1 cellular context compared by ENCODE assay signal in the genomic region with DNA sequence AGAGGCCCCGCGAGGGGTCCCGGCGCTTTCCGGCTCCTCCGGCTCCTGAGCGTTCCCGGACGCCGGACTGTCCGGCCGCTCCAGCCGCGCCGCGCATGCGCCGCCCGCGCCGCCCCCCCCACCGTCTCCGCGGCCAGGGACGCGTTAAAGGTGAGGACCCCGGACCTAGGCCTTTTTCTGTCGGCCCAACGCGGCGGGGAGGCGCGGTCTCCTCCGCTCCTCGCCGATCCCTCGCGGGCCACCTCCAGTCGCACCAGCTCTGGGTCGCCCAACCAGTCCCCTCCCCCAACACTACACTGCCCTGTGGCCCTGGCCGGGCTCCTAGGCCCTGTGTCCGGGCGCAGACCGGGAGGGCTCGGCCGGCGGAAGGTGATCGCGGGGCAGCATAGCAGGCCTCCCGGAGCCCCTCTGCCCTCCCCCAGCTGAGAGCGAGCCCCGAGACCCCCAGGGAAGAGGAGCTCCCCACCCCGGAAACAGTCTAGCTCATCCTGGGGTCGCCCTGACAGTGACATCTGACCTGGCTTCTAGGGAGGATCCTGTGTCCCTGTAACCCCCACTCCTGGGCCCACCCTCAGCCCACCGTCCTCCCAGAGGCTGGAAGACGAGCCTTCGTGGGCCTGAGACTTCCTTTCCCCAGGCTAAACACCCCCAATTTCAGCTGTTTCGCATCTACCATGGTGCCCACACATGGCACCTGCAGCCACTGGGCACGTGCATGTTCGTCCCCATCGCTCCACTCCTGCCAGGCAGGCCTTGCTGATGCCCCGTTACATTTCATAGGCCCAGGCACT.
TF ChIP-seq lines count a peak whose summit lies in the region.

No MANE protein-coding gene starts in this region.

TF ChIP-seq in HEK293, 187 proteins besides CTCF, POLR2A, EP300 and RAD21 (continued from another document and continues in another):
- TF ChIP-seq, protein P1, sequence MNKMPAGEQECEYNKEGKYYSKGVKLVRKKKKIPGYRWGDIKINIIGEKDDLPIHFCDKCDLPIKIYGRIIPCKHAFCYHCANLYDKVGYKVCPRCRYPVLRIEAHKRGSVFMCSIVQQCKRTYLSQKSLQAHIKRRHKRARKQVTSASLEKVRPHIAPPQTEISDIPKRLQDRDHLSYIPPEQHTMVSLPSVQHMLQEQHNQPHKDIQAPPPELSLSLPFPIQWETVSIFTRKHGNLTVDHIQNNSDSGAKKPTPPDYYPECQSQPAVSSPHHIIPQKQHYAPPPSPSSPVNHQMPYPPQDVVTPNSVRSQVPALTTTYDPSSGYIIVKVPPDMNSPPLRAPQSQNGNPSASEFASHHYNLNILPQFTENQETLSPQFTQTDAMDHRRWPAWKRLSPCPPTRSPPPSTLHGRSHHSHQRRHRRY (tag by site-specific recombination; IDR thresholded peaks at IDR 0.05), result no peak
- TF ChIP-seq ZBTB8A (tag by site-specific recombination; IDR thresholded peaks at IDR 0.05) (peak; percentile 46; the same call in 1 of the 2 replicates), ZNF777 (tag by site-specific recombination; IDR thresholded peaks at IDR 0.05; ENCODE audit: borderline replicate concordance) (0 out of 2 replicates have a peak, but pooled peaks have one; percentile 32), ZNF514 (tag by site-specific recombination; IDR thresholded peaks at IDR 0.05) (no peak), SCRT2 (tag by site-specific recombination; IDR thresholded peaks at IDR 0.05) (no peak), HOXD13 (CRISPR knock-in tag; IDR thresholded peaks at IDR 0.05; ENCODE audit: borderline replicate concordance) (no peak), ZNF518A (tag by site-specific recombination; conservative IDR thresholded peaks at IDR 0.05; ENCODE audit: low read depth) (no peak), ZNF548 (tag by site-specific recombination; IDR thresholded peaks at IDR 0.05) (no peak), KLF1 (tag by site-specific recombination; IDR thresholded peaks at IDR 0.05) (no peak), KLF9 (tag by site-specific recombination; IDR thresholded peaks at IDR 0.05; ENCODE audit: low read depth) (peak; percentile 54), ZNF561 (tag by site-specific recombination; IDR thresholded peaks at IDR 0.05; ENCODE audit: borderline replicate concordance) (peak; percentile 77), ZNF214 (tag by site-specific recombination; IDR thresholded peaks at IDR 0.05; ENCODE audit: borderline replicate concordance) (no peak), ZSCAN5A (tag by site-specific recombination; IDR thresholded peaks at IDR 0.05) (0 out of 2 replicates have a peak, but pooled peaks have one; percentile 43), ZBTB49 (tag by site-specific recombination; IDR thresholded peaks at IDR 0.05; ENCODE audit: low read depth) (no peak), ZNF391 (tag by site-specific recombination; IDR thresholded peaks at IDR 0.05; ENCODE audit: borderline replicate concordance, low read depth) (no peak), ZNF639 (tag by site-specific recombination; IDR thresholded peaks at IDR 0.05) (no peak), SP2 (tag by site-specific recombination; IDR thresholded peaks at IDR 0.05) (no peak), ZNF280D (tag by site-specific recombination; IDR thresholded peaks at IDR 0.05) (no peak), ZNF37A (tag by site-specific recombination; IDR thresholded peaks at IDR 0.05) (no peak), MZF1 (tag by site-specific recombination; IDR thresholded peaks at IDR 0.05; ENCODE audit: borderline replicate concordance) (no peak; the same call in 1 of the 2 replicates), ZNF501 (tag by site-specific recombination; IDR thresholded peaks at IDR 0.05) (0 out of 2 replicates have a peak, but pooled peaks have one; percentile 44), HOXC10 (CRISPR knock-in tag; IDR thresholded peaks at IDR 0.05) (no peak), ZNF140 (tag by site-specific recombination; IDR thresholded peaks at IDR 0.05) (no peak), ZNF248 (tag by site-specific recombination; IDR thresholded peaks at IDR 0.05) (no peak), OSR2 (tag by site-specific recombination; IDR thresholded peaks at IDR 0.05) (no peak), ZNF791 (tag by site-specific recombination; IDR thresholded peaks at IDR 0.05) (no peak), ZNF701 (tag by site-specific recombination; IDR thresholded peaks at IDR 0.05) (no peak), ZNF623 (tag by site-specific recombination; IDR thresholded peaks at IDR 0.05) (no peak), ZXDB (tag by site-specific recombination; IDR thresholded peaks at IDR 0.05) (peak; percentile 68), ZNF16 (tag by site-specific recombination; IDR thresholded peaks at IDR 0.05; ENCODE audit: low read depth) (no peak), ZNF341 (tag by site-specific recombination; IDR thresholded peaks at IDR 0.05; ENCODE audit: low read depth) (peak; percentile 66), ZNF416 (tag by site-specific recombination; IDR thresholded peaks at IDR 0.05) (no peak), ZNF664 (tag by site-specific recombination; IDR thresholded peaks at IDR 0.05) (no peak), ZNF169 (tag by site-specific recombination; IDR thresholded peaks at IDR 0.05) (no peak)
- TF ChIP-seq, protein P2, sequence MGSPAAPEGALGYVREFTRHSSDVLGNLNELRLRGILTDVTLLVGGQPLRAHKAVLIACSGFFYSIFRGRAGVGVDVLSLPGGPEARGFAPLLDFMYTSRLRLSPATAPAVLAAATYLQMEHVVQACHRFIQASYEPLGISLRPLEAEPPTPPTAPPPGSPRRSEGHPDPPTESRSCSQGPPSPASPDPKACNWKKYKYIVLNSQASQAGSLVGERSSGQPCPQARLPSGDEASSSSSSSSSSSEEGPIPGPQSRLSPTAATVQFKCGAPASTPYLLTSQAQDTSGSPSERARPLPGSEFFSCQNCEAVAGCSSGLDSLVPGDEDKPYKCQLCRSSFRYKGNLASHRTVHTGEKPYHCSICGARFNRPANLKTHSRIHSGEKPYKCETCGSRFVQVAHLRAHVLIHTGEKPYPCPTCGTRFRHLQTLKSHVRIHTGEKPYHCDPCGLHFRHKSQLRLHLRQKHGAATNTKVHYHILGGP (tag by site-specific recombination; IDR thresholded peaks at IDR 0.05), result no peak
- TF ChIP-seq, protein P3, sequence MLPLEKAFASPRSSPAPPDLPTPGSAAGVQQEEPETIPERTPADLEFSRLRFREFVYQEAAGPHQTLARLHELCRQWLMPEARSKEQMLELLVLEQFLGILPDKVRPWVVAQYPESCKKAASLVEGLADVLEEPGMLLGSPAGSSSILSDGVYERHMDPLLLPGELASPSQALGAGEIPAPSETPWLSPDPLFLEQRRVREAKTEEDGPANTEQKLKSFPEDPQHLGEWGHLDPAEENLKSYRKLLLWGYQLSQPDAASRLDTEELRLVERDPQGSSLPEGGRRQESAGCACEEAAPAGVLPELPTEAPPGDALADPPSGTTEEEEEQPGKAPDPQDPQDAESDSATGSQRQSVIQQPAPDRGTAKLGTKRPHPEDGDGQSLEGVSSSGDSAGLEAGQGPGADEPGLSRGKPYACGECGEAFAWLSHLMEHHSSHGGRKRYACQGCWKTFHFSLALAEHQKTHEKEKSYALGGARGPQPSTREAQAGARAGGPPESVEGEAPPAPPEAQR (tag by site-specific recombination; IDR thresholded peaks at IDR 0.05), result no peak
- TF ChIP-seq, protein P4, sequence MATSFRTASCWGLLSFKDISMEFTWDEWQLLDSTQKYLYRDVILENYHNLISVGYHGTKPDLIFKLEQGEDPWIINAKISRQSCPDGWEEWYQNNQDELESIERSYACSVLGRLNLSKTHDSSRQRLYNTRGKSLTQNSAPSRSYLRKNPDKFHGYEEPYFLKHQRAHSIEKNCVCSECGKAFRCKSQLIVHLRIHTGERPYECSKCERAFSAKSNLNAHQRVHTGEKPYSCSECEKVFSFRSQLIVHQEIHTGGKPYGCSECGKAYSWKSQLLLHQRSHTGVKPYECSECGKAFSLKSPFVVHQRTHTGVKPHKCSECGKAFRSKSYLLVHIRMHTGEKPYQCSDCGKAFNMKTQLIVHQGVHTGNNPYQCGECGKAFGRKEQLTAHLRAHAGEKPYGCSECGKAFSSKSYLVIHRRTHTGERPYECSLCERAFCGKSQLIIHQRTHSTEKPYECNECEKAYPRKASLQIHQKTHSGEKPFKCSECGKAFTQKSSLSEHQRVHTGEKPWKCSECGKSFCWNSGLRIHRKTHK (tag by site-specific recombination; IDR thresholded peaks at IDR 0.05), result no peak
